Comparison of ENCODE assay signal across 22 cellular contexts in genomic region chr6:137894779-137895385, GRCh38. TPM values are rescaled to one million over a fixed set of nuclear protein-coding genes. Genes with fewer than 3 reads are reported as not detected.
A peak's percentile ranks its signal among the peaks of the same experiment; 100 is the strongest.
DNase-seq lines count a peak whose midpoint lies in the region; ATAC-seq, FAIRE-seq and TF ChIP-seq lines count a peak whose summit lies in the region.
"Had no signal": no experiment of that assay in that cellular context is flagged by ENCODE, and none has a peak within 500 bp of the region (broad histone marks: within the 10 kb centered on the region; RNA-seq: fewer than 3 reads in every experiment).

No MANE protein-coding gene starts in this region.

- H3K4me1 ChIP-seq in pancreas, result no peaks in the 10 kb centered on the region
- H3K4me1 ChIP-seq: gastroesophageal sphincter, HAP-1, SJCRH30 had no signal

- peak; percentile 66 for DNase-seq in AG10803 (ENCODE audit: low read depth)
- DNase-seq in LHCN-M2 (ENCODE audit: low read depth), result peak; percentile 31
- no peak for DNase-seq in chondrocyte (ENCODE audit: low spot score)
- DNase-seq in kidney glomerular epithelial cell (lab: John Stamatoyannopoulos, UW), result peak; percentile 61
- no peak for DNase-seq in NCI-H510A treated with DMSO at 0.1 percent for 48 hours (lab: John Stamatoyannopoulos, UW)
- DNase-seq in pancreas, result no peak
- DNase-seq: activated B cell treated with CpG ODN at 0.5 μM for 24 hours; amniotic stem cell; Calu3; effector CD8-positive, alpha-beta T cell; NCI-H187 treated with DMSO at 0.1 percent for 48 hours; NCI-H510A; SJCRH30; small intestine; T-helper 2 cell had no signal

- H3K4me3 ChIP-seq in AG10803 (ENCODE audit: low read length) (no peak overlapping the region), pancreas (no peak overlapping the region)
- H3K4me3 ChIP-seq: gastroesophageal sphincter, HAP-1, SJCRH30, thoracic aorta had no signal

- H3K36me3 ChIP-seq in pancreas, result no peaks in the 10 kb centered on the region
- H3K36me3 ChIP-seq: gastroesophageal sphincter, HAP-1, SJCRH30, thoracic aorta had no signal

- H3K27ac Mint-ChIP-seq in chondrocyte (ENCODE audit: unreplicated experiment), result peak overlapping the region; percentile 84
- H3K27ac Mint-ChIP-seq: activated B cell treated with CpG ODN at 0.5 μM for 24 hours had no signal

- H3K36me3 Mint-ChIP-seq in chondrocyte (ENCODE audit: low read depth), result no peaks in the 10 kb centered on the region

- ATAC-seq in HG03097 (IDR thresholded peaks at IDR 0.05; ENCODE audit: low FRiP score, unreplicated experiment) (no peak), pancreas (no peak), GM18511 (IDR thresholded peaks at IDR 0.05; ENCODE audit: unreplicated experiment) (no peak)
- ATAC-seq: gastroesophageal sphincter had no signal

- H3K27me3 Mint-ChIP-seq in chondrocyte (ENCODE audit: low read depth), result no peaks in the 10 kb centered on the region
- H3K27me3 Mint-ChIP-seq: activated B cell treated with CpG ODN at 0.5 μM for 24 hours; central memory CD8-positive, alpha-beta T cell had no signal

- H3K27ac ChIP-seq in pancreas, result no peak overlapping the region
- H3K27ac ChIP-seq: gastroesophageal sphincter, SJCRH30, thoracic aorta had no signal

- WGBS in pancreas, 2 donors, result 80 to 81% methylated on average over 4 of the region's 4 CpGs

- TF ChIP-seq CTCF in AG10803 (conservative IDR thresholded peaks at IDR 0.05; ENCODE audit: low read length), result no peak
- TF ChIP-seq CTCF in chondrocyte (IDR thresholded peaks at IDR 0.05), result no peak
- TF ChIP-seq CTCF in pancreas (IDR thresholded peaks at IDR 0.05), result no peak

- intact Hi-C loops in pancreas (cut with DNase I), result no loop called here

- H3K4me1 Mint-ChIP-seq in chondrocyte (ENCODE audit: low read depth), result peaks cover 21% of the 10 kb centered on the region
- H3K4me1 Mint-ChIP-seq: activated B cell treated with CpG ODN at 0.5 μM for 24 hours; central memory CD8-positive, alpha-beta T cell had no signal

- H3K4me3 Mint-ChIP-seq in chondrocyte (ENCODE audit: unreplicated experiment), result no peak overlapping the region
- H3K4me3 Mint-ChIP-seq: activated B cell treated with CpG ODN at 0.5 μM for 24 hours; central memory CD8-positive, alpha-beta T cell had no signal

- no peaks in the 10 kb centered on the region for H3K9me3 ChIP-seq in pancreas
- H3K9me3 ChIP-seq: gastroesophageal sphincter, HAP-1, SJCRH30, thoracic aorta had no signal

- no peaks in the 10 kb centered on the region for H3K27me3 ChIP-seq in pancreas
- H3K27me3 ChIP-seq: gastroesophageal sphincter, SJCRH30 had no signal

- no peak for FAIRE-seq in pancreas (lab: Jason Lieb, UNC)
- FAIRE-seq: G401.6, small intestine had no signal

- H3K9me3 Mint-ChIP-seq in chondrocyte (ENCODE audit: low read depth), result peaks cover 2% of the 10 kb centered on the region
- H3K9me3 Mint-ChIP-seq: activated B cell treated with CpG ODN at 0.5 μM for 24 hours; central memory CD8-positive, alpha-beta T cell had no signal

RNA-seq across cellular contexts. Expression of gene TNFAIP3, which starts 27.8 kb away (rescaled TPM):
- total RNA-seq in LHCN-M2 (2014; rRNA removed) (2.4 TPM in 2 replicates), chondrocyte (6.4 to 11.0 TPM (median 7.2 TPM) in 3 replicates), pancreas (10 to 100 TPM in 5 of 6 donors, 1 to 10 TPM in 1; 9.3 to 59.2 (median 13.5) TPM)
- polyA plus RNA-seq in LHCN-M2 (2012), result 5.6 TPM
- polyA plus RNA-seq in pancreas, result 10 to 100 TPM; 13.9 to 14.5 TPM

Comparison
In these comparisons a context has a peak if more than half of its experiments do, and no peak if none do; other contexts are left out.
1. DNase-seq: peak in AG10803 (single experiment), LHCN-M2 (single experiment) and kidney glomerular epithelial cell (single experiment); none in chondrocyte (single experiment), NCI-H510A treated with DMSO at 0.1 percent for 48 hours (single experiment) and pancreas (0 of 6).